ENCODE assay signal across 9 cellular contexts in genomic region chr9:70466976-70467551, GRCh38. TPM values are rescaled to one million over a fixed set of nuclear protein-coding genes. Genes with fewer than 3 reads are reported as not detected.
DNase-seq lines count a peak whose midpoint lies in the region; ATAC-seq lines count a peak whose summit lies in the region.
"Had no signal": no experiment of that assay in that cellular context is flagged by ENCODE, and none has a peak within 500 bp of the region (broad histone marks: within the 10 kb centered on the region; RNA-seq: fewer than 3 reads in every experiment).

No MANE protein-coding gene starts in this region.

- no peaks in the 10 kb centered on the region for H3K36me3 Mint-ChIP-seq in activated T-cell treated with anti-CD3 and anti-CD28 coated beads, Interleukin-2, amount 50 U/mL, for 4 hours (ENCODE audit: insufficient read depth)
- H3K36me3 Mint-ChIP-seq: activated naive CD8-positive, alpha-beta T cell treated with anti-CD3 and anti-CD28 coated beads, Interleukin-2, amount 10 ng/mL, durations not matched to agents 7 days and 5 days had no signal

- ATAC-seq in activated T-cell treated with anti-CD3 and anti-CD28 coated beads, Interleukin-2, amount 50 U/mL, for 4 hours: peak; percentile 87 to 91
- ATAC-seq: Right ventricle myocardium inferior had no signal

- intact Hi-C loops in head of caudate nucleus (cut with DNase I): no loop called here

- H3K4me1 Mint-ChIP-seq in activated T-cell treated with anti-CD3 and anti-CD28 coated beads, Interleukin-2, amount 50 U/mL, for 4 hours (ENCODE audit: low read depth): peaks cover 47% of the 10 kb centered on the region

- H3K9me3 Mint-ChIP-seq in activated T-cell treated with anti-CD3 and anti-CD28 coated beads, Interleukin-2, amount 50 U/mL, for 4 hours: no peaks in the 10 kb centered on the region
- H3K9me3 Mint-ChIP-seq: activated naive CD8-positive, alpha-beta T cell treated with anti-CD3 and anti-CD28 coated beads, Interleukin-2, amount 10 ng/mL, durations not matched to agents 7 days and 5 days had no signal

- H3K27me3 Mint-ChIP-seq in activated T-cell treated with anti-CD3 and anti-CD28 coated beads, Interleukin-2, amount 50 U/mL, for 4 hours (ENCODE audit: low read depth): no peaks in the 10 kb centered on the region
- H3K27me3 Mint-ChIP-seq: activated naive CD8-positive, alpha-beta T cell treated with anti-CD3 and anti-CD28 coated beads, Interleukin-2, amount 10 ng/mL, durations not matched to agents 7 days and 5 days had no signal

- H3K4me3 Mint-ChIP-seq in activated T-cell treated with anti-CD3 and anti-CD28 coated beads, Interleukin-2, amount 50 U/mL, for 4 hours: no peak overlapping the region
- H3K4me3 Mint-ChIP-seq: activated naive CD8-positive, alpha-beta T cell treated with anti-CD3 and anti-CD28 coated beads, Interleukin-2, amount 10 ng/mL, durations not matched to agents 7 days and 5 days had no signal

- DNase-seq in HT1080 (ENCODE audit: low read depth) (peak; percentile 89), head of caudate nucleus (peak in 27 of 42 donors; percentile 4 to 80 (median 36)), dedifferentiated amniotic fluid mesenchymal stem cell (ENCODE audit: extremely low spot score) (no peak), Kasumi-1 (lab: John Stamatoyannopoulos, UW) (no peak), H4 (ENCODE audit: low spot score) (no peak)
- peak; percentile 9 for DNase-seq in activated T-cell treated with anti-CD3 and anti-CD28 coated beads, Interleukin-2, amount 50 U/mL, for 4 hours
- DNase-seq in stimulated activated CD8-positive, alpha-beta memory T cell treated with anti-CD3 and anti-CD28 coated beads, Interleukin-4, amount 100 ng/mL, for 48 hours: peak; percentile 48
- DNase-seq: activated naive CD8-positive, alpha-beta T cell treated with anti-CD3 and anti-CD28 coated beads, Interleukin-2, amount 10 ng/mL, durations not matched to agents 7 days and 5 days had no signal

RNA-seq across cellular contexts. Expression of gene KLF9, which starts 52.6 kb away (rescaled TPM):
- 6.0 and 7.3 TPM in 2 replicates for total RNA-seq in HT1080 (2014; rRNA removed; shearing (Covaris generic))
- polyA plus RNA-seq in HT1080 (2015; cell fraction: cytosol; rRNA removed): 13.9 and 18.8 TPM in 2 replicates
- 13.8 and 15.5 TPM in 2 replicates for polyA plus RNA-seq in HT1080 (2015; cell fraction: nucleus; rRNA removed)
- 10 to 100 TPM; 21.3 to 25.3 (median 24.6) TPM for total RNA-seq in activated T-cell treated with anti-CD3 and anti-CD28 coated beads, Interleukin-2, amount 50 U/mL, for 4 hours
- 15.9 and 17.4 TPM in 2 replicates for total RNA-seq in H4 (2014; rRNA removed; shearing (Covaris generic))

Comparison
In these comparisons a context has a peak if more than half of its experiments do, and no peak if none do; other contexts are left out.
1. DNase-seq: peak in HT1080 (single experiment), activated T-cell treated with anti-CD3 and anti-CD28 coated beads, Interleukin-2, amount 50 U/mL, for 4 hours (single experiment), head of caudate nucleus (27 of 42) and stimulated activated CD8-positive, alpha-beta memory T cell treated with anti-CD3 and anti-CD28 coated beads, Interleukin-4, amount 100 ng/mL, for 48 hours (single experiment); none in dedifferentiated amniotic fluid mesenchymal stem cell (single experiment), Kasumi-1 (0 of 2) and H4 (single experiment).